27 cellular contexts compared by ENCODE assay signal in the genomic region with DNA sequence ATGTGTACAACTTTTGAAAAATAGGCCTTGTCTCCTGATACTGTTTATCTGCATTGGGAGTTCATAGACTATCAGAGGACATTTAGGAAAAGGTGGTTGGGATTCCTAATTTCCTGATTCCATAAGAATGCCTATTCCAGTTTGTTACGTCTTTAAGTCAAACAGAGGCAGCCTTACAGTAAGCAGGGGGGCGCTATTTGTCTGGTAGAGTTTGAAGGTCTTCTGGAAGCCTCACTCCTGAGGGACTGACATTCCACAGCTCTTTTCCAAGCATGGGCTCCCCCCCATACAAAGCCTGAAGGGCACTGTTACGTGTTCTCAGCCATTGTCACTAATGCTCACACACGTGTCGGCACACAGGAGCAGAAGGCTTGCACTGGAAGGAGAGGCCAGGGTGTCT.
"Had no signal": no experiment of that assay in that cellular context is flagged by ENCODE, and none has a peak within 500 bp of the region (broad histone marks: within the 10 kb centered on the region; RNA-seq: fewer than 3 reads in every experiment).

No MANE protein-coding gene starts in this region.

- ATAC-seq: activated CD8-positive, alpha-beta T cell treated with anti-CD3 and anti-CD28 coated beads for 36 hours; activated T-cell treated with anti-CD3 and anti-CD28 coated beads, Interleukin-2, amount 50 U/mL, for 4 hours; activated T-helper 17 cell treated with anti-CD3 and anti-CD28 coated beads, Interleukin-2, amount 50 U/mL, for 72 hours; foreskin keratinocyte; gastrocnemius medialis; heart left ventricle had no signal

- H3K4me1 Mint-ChIP-seq: activated T-helper 17 cell treated with anti-CD3 and anti-CD28 coated beads, Interleukin-2, amount 50 U/mL, for 72 hours had no signal

- H3K27ac ChIP-seq: brain microvascular endothelial cell, esophagus muscularis mucosa, foreskin keratinocyte, gastrocnemius medialis, heart left ventricle had no signal

- H3K27me3 Mint-ChIP-seq: activated CD4-positive, alpha-beta T cell treated with anti-CD3 and anti-CD28 coated beads, Interleukin-2, amount 10 ng/mL, durations not matched to agents 7 days and 5 days; activated CD8-positive, alpha-beta T cell treated with anti-CD3 and anti-CD28 coated beads for 36 hours; activated naive CD8-positive, alpha-beta T cell; activated T-helper 17 cell treated with anti-CD3 and anti-CD28 coated beads, Interleukin-2, amount 50 U/mL, for 72 hours had no signal

- H3K4me3 ChIP-seq: esophagus muscularis mucosa, gastrocnemius medialis, heart left ventricle had no signal

- DNase-seq: activated CD4-positive, alpha-beta T cell treated with anti-CD3 and anti-CD28 coated beads for 1 hour; activated CD4-positive, alpha-beta T cell treated with anti-CD3 and anti-CD28 coated beads for 4 hours; activated CD4-positive, alpha-beta T cell treated with anti-CD3 and anti-CD28 coated beads, Interleukin-2, amount 10 ng/mL, durations not matched to agents 7 days and 5 days; activated CD4-positive, alpha-beta T cell treated with anti-CD3 and anti-CD28 coated beads, Interleukin-2, amount 50 U/mL, for 4 hours; activated CD8-positive, alpha-beta memory T cell treated with anti-CD3 and anti-CD28 coated beads for 24 hours; activated CD8-positive, alpha-beta T cell treated with anti-CD3 and anti-CD28 coated beads for 36 hours; activated effector memory CD4-positive, alpha-beta T cell treated with Interleukin-2 at 50 U/mL for 16 hours; activated gamma-delta T cell treated with Interleukin-2 at 50 U/mL for 16 hours; activated naive CD4-positive, alpha-beta T cell treated with anti-CD3 and anti-CD28 coated beads, Interleukin-2, amount 50 U/mL, for 16 hours; activated naive CD4-positive, alpha-beta T cell treated with Interleukin-2 at 50 U/mL for 16 hours; activated T-cell treated with anti-CD3 and anti-CD28 coated beads, Interleukin-2, amount 50 U/mL, for 4 hours; amniotic stem cell; anterior cingulate cortex; brain microvascular endothelial cell; effector memory CD4-positive, alpha-beta T cell; erythroblast; foreskin keratinocyte; gastrocnemius medialis; glutamatergic neuron; heart left ventricle; T-helper 2 cell had no signal

- H3K36me3 ChIP-seq: brain microvascular endothelial cell, gastrocnemius medialis, heart left ventricle had no signal

- H3K9me3 Mint-ChIP-seq: activated CD8-positive, alpha-beta T cell treated with anti-CD3 and anti-CD28 coated beads for 36 hours; activated T-cell treated with anti-CD3 and anti-CD28 coated beads, Interleukin-2, amount 50 U/mL, for 4 hours; activated T-helper 17 cell treated with anti-CD3 and anti-CD28 coated beads, Interleukin-2, amount 50 U/mL, for 72 hours had no signal

- H3K9me3 ChIP-seq: esophagus muscularis mucosa, gastrocnemius medialis had no signal

- H3K27me3 ChIP-seq: brain microvascular endothelial cell, esophagus muscularis mucosa, foreskin keratinocyte, gastrocnemius medialis, heart left ventricle had no signal

- H3K27ac Mint-ChIP-seq: activated CD4-positive, alpha-beta T cell treated with anti-CD3 and anti-CD28 coated beads, Interleukin-2, amount 10 ng/mL, durations not matched to agents 7 days and 5 days; activated CD8-positive, alpha-beta T cell treated with anti-CD3 and anti-CD28 coated beads for 36 hours; activated naive CD8-positive, alpha-beta T cell; activated T-helper 17 cell treated with anti-CD3 and anti-CD28 coated beads, Interleukin-2, amount 50 U/mL, for 72 hours had no signal

- H3K4me1 ChIP-seq: foreskin keratinocyte, gastrocnemius medialis had no signal

- H3K4me3 Mint-ChIP-seq: activated CD4-positive, alpha-beta T cell treated with anti-CD3 and anti-CD28 coated beads, Interleukin-2, amount 10 ng/mL, durations not matched to agents 7 days and 5 days; activated CD8-positive, alpha-beta T cell treated with anti-CD3 and anti-CD28 coated beads for 36 hours; activated naive CD8-positive, alpha-beta T cell; activated T-cell treated with anti-CD3 and anti-CD28 coated beads, Interleukin-2, amount 50 U/mL, for 4 hours; activated T-helper 17 cell treated with anti-CD3 and anti-CD28 coated beads, Interleukin-2, amount 50 U/mL, for 72 hours had no signal

- FAIRE-seq: astrocyte, bronchial epithelial cell, colon had no signal
